In genomic region chrX:65948103-65948502, GRCh38 we compare ENCODE assay signal across 8 cellular contexts.
"Had no signal": no experiment of that assay in that cellular context is flagged by ENCODE, and none has a peak within 500 bp of the region (broad histone marks: within the 10 kb centered on the region; RNA-seq: fewer than 3 reads in every experiment).

No MANE protein-coding gene starts in this region.

- ATAC-seq: HepG2 had no signal

- H3K9ac ChIP-seq: KMS-11 had no signal

- H3K4me3 Mint-ChIP-seq: IgD-negative memory B cell had no signal

- FAIRE-seq: HepG2, HTR-8/SVneo had no signal

- H3K4me2 ChIP-seq: KMS-11 had no signal

- DNase-seq: IMR-90, KBM-7, KG1 had no signal

- H3K27ac ChIP-seq: HL-60, KMS-11 had no signal
